In genomic region chr3:86990734-86991481, GRCh38 we compare ENCODE assay signal across 1 cellular context.
TF ChIP-seq lines count a peak whose summit lies in the region.

Gene VGLL3, minus strand, starts transcription at chr3:86991149. Its CDS starts 406 bp downstream, at chr3:86990743.

TF ChIP-seq in GM23338, 12 proteins besides CTCF, POLR2A, EP300 and RAD21 (continued from another document):
- TF ChIP-seq, protein P1, sequence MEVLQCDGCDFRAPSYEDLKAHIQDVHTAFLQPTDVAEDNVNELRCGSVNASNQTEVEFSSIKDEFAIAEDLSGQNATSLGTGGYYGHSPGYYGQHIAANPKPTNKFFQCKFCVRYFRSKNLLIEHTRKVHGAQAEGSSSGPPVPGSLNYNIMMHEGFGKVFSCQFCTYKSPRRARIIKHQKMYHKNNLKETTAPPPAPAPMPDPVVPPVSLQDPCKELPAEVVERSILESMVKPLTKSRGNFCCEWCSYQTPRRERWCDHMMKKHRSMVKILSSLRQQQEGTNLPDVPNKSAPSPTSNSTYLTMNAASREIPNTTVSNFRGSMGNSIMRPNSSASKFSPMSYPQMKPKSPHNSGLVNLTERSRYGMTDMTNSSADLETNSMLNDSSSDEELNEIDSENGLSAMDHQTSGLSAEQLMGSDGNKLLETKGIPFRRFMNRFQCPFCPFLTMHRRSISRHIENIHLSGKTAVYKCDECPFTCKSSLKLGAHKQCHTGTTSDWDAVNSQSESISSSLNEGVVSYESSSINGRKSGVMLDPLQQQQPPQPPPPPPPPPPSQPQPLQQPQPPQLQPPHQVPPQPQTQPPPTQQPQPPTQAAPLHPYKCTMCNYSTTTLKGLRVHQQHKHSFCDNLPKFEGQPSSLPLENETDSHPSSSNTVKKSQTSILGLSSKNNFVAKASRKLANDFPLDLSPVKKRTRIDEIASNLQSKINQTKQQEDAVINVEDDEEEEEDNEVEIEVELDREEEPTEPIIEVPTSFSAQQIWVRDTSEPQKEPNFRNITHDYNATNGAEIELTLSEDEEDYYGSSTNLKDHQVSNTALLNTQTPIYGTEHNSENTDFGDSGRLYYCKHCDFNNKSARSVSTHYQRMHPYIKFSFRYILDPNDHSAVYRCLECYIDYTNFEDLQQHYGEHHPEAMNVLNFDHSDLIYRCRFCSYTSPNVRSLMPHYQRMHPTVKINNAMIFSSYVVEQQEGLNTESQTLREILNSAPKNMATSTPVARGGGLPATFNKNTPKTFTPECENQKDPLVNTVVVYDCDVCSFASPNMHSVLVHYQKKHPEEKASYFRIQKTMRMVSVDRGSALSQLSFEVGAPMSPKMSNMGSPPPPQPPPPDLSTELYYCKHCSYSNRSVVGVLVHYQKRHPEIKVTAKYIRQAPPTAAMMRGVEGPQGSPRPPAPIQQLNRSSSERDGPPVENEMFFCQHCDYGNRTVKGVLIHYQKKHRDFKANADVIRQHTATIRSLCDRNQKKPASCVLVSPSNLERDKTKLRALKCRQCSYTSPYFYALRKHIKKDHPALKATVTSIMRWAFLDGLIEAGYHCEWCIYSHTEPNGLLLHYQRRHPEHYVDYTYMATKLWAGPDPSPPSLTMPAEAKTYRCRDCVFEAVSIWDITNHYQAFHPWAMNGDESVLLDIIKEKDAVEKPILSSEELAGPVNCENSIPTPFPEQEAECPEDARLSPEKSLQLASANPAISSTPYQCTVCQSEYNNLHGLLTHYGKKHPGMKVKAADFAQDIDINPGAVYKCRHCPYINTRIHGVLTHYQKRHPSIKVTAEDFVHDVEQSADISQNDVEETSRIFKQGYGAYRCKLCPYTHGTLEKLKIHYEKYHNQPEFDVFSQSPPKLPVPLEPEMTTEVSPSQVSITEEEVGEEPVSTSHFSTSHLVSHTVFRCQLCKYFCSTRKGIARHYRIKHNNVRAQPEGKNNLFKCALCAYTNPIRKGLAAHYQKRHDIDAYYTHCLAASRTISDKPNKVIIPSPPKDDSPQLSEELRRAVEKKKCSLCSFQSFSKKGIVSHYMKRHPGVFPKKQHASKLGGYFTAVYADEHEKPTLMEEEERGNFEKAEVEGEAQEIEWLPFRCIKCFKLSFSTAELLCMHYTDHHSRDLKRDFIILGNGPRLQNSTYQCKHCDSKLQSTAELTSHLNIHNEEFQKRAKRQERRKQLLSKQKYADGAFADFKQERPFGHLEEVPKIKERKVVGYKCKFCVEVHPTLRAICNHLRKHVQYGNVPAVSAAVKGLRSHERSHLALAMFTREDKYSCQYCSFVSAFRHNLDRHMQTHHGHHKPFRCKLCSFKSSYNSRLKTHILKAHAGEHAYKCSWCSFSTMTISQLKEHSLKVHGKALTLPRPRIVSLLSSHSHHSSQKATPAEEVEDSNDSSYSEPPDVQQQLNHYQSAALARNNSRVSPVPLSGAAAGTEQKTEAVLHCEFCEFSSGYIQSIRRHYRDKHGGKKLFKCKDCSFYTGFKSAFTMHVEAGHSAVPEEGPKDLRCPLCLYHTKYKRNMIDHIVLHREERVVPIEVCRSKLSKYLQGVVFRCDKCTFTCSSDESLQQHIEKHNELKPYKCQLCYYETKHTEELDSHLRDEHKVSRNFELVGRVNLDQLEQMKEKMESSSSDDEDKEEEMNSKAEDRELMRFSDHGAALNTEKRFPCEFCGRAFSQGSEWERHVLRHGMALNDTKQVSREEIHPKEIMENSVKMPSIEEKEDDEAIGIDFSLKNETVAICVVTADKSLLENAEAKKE (CRISPR knock-in tag; IDR thresholded peaks at IDR 0.05) = peak; percentile 51
TF ChIP-seq in GM23338: peak in this region for 2.
